In the genomic region with DNA sequence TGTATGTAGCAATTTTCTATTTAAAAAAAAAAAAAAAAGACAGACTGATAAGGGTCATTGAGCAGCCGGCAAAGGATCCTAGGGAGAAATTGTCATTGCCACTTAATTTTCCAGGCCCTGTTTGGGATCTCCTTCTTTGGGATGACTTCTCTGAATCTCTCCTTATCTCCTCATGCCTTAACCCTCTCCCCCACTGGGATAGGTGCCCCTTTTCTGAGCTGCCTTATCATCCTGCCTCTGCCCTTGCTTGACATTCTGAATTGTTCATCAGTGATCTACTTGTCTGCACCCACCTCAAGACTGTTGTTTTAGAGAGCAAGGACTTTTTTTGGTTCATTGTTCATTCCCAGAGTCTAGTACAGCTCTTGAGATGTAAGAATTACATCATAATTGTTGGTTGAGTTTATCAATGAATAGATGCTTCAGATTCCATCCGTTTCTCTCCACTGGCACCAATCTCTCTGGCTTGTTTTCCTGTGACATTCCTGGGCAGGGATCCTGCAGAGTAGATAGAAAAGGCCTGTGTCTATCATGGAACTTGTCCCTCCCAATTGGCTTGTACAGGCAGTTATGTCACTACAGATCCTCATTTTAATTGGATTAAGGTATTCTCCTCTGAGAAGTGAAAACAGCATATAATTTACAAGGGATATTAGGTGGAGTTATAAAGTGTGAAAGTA, we compare ENCODE assay signal across 17 cellular contexts. TPM values are rescaled to one million over a fixed set of nuclear protein-coding genes. Genes with fewer than 3 reads are reported as not detected.
DNase-seq lines count a peak whose midpoint lies in the region; ATAC-seq and TF ChIP-seq lines count a peak whose summit lies in the region.
"Had no signal": no experiment of that assay in that cellular context is flagged by ENCODE, and none has a peak within 500 bp of the region (broad histone marks: within the 10 kb centered on the region; RNA-seq: fewer than 3 reads in every experiment).

No MANE protein-coding gene starts in this region.

- no peak overlapping the region for H3K4me3 Mint-ChIP-seq in effector memory CD8-positive, alpha-beta T cell
- H3K4me3 Mint-ChIP-seq in activated naive CD8-positive, alpha-beta T cell treated with anti-CD3 and anti-CD28 coated beads for 36 hours = no peak overlapping the region
- no peak overlapping the region for H3K4me3 Mint-ChIP-seq in CD8-positive, alpha-beta T cell
- H3K4me3 Mint-ChIP-seq: CD4-positive, CD25-positive, alpha-beta regulatory T cell; H9 had no signal

- H3K56ac ChIP-seq in mesendoderm (ENCODE audit: low read length) = no peak overlapping the region

- H2BK120ac ChIP-seq in mesendoderm (ENCODE audit: low read depth, low read length) = no peak overlapping the region

- no peaks in the 10 kb centered on the region for H3K36me3 ChIP-seq in mesendoderm (ENCODE audit: control insufficient read depth, insufficient read depth, low read length)
- no peaks in the 10 kb centered on the region for H3K36me3 ChIP-seq in CD8-positive, alpha-beta T cell (ENCODE audit: insufficient read depth, low read length)

- no peaks in the 10 kb centered on the region for H3K79me2 ChIP-seq in mesendoderm (ENCODE audit: control insufficient read depth, insufficient read depth, low read length)

- peak; percentile 29 for DNase-seq in EL
- DNase-seq in astrocyte of the cerebellum (ENCODE audit: low read depth) = peak; percentile 42
- peak; percentile 52 for DNase-seq in fibroblast of peridontal ligament (ENCODE audit: extremely low read depth)
- DNase-seq in mesendoderm = peak; percentile 89
- DNase-seq in effector memory CD8-positive, alpha-beta T cell = no peak
- DNase-seq in activated naive CD8-positive, alpha-beta T cell treated with anti-CD3 and anti-CD28 coated beads for 36 hours = no peak
- DNase-seq in CD8-positive, alpha-beta T cell = no peak
- DNase-seq: Calu3; CD4-positive, CD25-positive, alpha-beta regulatory T cell; H9; NCI-H1417; NCI-H2029; NCI-H2171; NCI-H446 treated with DMSO at 0.1 percent for 48 hours; NCI-H748 treated with DMSO at 0.1 percent for 48 hours; PC-3 had no signal

- H2AK5ac ChIP-seq in mesendoderm (ENCODE audit: low read length) = no peak overlapping the region

- H3K36me3 Mint-ChIP-seq in effector memory CD8-positive, alpha-beta T cell (ENCODE audit: insufficient read depth) = no peaks in the 10 kb centered on the region
- no peaks in the 10 kb centered on the region for H3K36me3 Mint-ChIP-seq in activated naive CD8-positive, alpha-beta T cell treated with anti-CD3 and anti-CD28 coated beads for 36 hours
- no peaks in the 10 kb centered on the region for H3K36me3 Mint-ChIP-seq in CD8-positive, alpha-beta T cell
- H3K36me3 Mint-ChIP-seq: CD4-positive, CD25-positive, alpha-beta regulatory T cell had no signal

- H3K9me3 ChIP-seq in CD8-positive, alpha-beta T cell (ENCODE audit: low read length) = no peaks in the 10 kb centered on the region

- CTCF ChIA-PET in CD8-positive, alpha-beta T cell (lab: Charles Lee) = no interaction called here

- intact Hi-C loops in CD8-positive, alpha-beta T cell (cut with DNase I, micrococcal nuclease) = no loop called here

- H3K9ac ChIP-seq in mesendoderm (ENCODE audit: low read length) = no peak overlapping the region

- no peak overlapping the region for H2BK5ac ChIP-seq in mesendoderm (ENCODE audit: low read length)

- no peaks in the 10 kb centered on the region for H3K79me1 ChIP-seq in mesendoderm (ENCODE audit: low read length)

- no peaks in the 10 kb centered on the region for H3K27me3 ChIP-seq in mesendoderm (ENCODE audit: insufficient read depth, low read length, poor library complexity)
- no peaks in the 10 kb centered on the region for H3K27me3 ChIP-seq in CD8-positive, alpha-beta T cell (ENCODE audit: insufficient read depth, low read length)

- no peak overlapping the region for H3K18ac ChIP-seq in mesendoderm (ENCODE audit: low read length)

- H3K4me2 ChIP-seq in mesendoderm (ENCODE audit: low read length) = no peak overlapping the region

- H3K4ac ChIP-seq in mesendoderm (ENCODE audit: low read depth, low read length) = no peak overlapping the region

- no CpG with 5 or more reads among the region's 2 CpGs for WGBS in mesendoderm (ENCODE audit: extremely low coverage, insufficient coverage, low lambda C conversion rate)

- no peaks in the 10 kb centered on the region for H3K9me3 Mint-ChIP-seq in effector memory CD8-positive, alpha-beta T cell
- no peaks in the 10 kb centered on the region for H3K9me3 Mint-ChIP-seq in activated naive CD8-positive, alpha-beta T cell treated with anti-CD3 and anti-CD28 coated beads for 36 hours
- no peaks in the 10 kb centered on the region for H3K9me3 Mint-ChIP-seq in CD8-positive, alpha-beta T cell

- in situ Hi-C loops in astrocyte of the cerebellum (cut with HindIII; ENCODE audit: low sequenced_read_pairs) = no loop called here

- H4K5ac ChIP-seq in mesendoderm (ENCODE audit: low read length) = no peak overlapping the region

- H3K4me3 ChIP-seq in astrocyte of the cerebellum (ENCODE audit: low read depth, low read length) (no peak overlapping the region), mesendoderm (ENCODE audit: low read length) (no peak overlapping the region)
- no peak overlapping the region for H3K4me3 ChIP-seq in CD8-positive, alpha-beta T cell (ENCODE audit: low read depth, low read length)

- POLR2A ChIA-PET in CD8-positive, alpha-beta T cell (lab: Charles Lee) = no interaction called here

- H3K4me1 ChIP-seq in mesendoderm (ENCODE audit: control insufficient read depth, low read depth, low read length) = peaks cover 11% of the 10 kb centered on the region
- H3K4me1 ChIP-seq in CD8-positive, alpha-beta T cell (ENCODE audit: insufficient read depth, low read length) = no peaks in the 10 kb centered on the region

- ATAC-seq in effector memory CD8-positive, alpha-beta T cell (replicated peaks) = no peak
- no peak for ATAC-seq in CD8-positive, alpha-beta T cell
- ATAC-seq: PC-3 had no signal

- peaks cover 23 to 26% of the 10 kb centered on the region in 2 donors for H3K27me3 Mint-ChIP-seq in effector memory CD8-positive, alpha-beta T cell
- peaks cover 24% of the 10 kb centered on the region for H3K27me3 Mint-ChIP-seq in activated naive CD8-positive, alpha-beta T cell treated with anti-CD3 and anti-CD28 coated beads for 36 hours
- no peaks in the 10 kb centered on the region for H3K27me3 Mint-ChIP-seq in CD8-positive, alpha-beta T cell (ENCODE audit: low read depth)

- no peak overlapping the region for H3K27ac ChIP-seq in mesendoderm (ENCODE audit: low read depth, low read length)
- H3K27ac ChIP-seq in CD8-positive, alpha-beta T cell (ENCODE audit: low read depth, low read length) = no peak overlapping the region

- H4K8ac ChIP-seq in mesendoderm (ENCODE audit: low read depth, low read length) = no peak overlapping the region

- TF ChIP-seq CTCF in astrocyte of the cerebellum (IDR thresholded peaks at IDR 0.05; ENCODE audit: low read depth, low read length, missing control alignments) = no peak
- TF ChIP-seq CTCF in CD8-positive, alpha-beta T cell (IDR thresholded peaks at IDR 0.05) = no peak

- H3K23ac ChIP-seq in mesendoderm (ENCODE audit: low read length) = no peak overlapping the region

- H3K27ac Mint-ChIP-seq in effector memory CD8-positive, alpha-beta T cell = no peak overlapping the region
- no peak overlapping the region for H3K27ac Mint-ChIP-seq in activated naive CD8-positive, alpha-beta T cell treated with anti-CD3 and anti-CD28 coated beads for 36 hours
- H3K27ac Mint-ChIP-seq in CD8-positive, alpha-beta T cell = no peak overlapping the region
- H3K27ac Mint-ChIP-seq: CD4-positive, CD25-positive, alpha-beta regulatory T cell; H9 had no signal

- no peak overlapping the region for H2BK15ac ChIP-seq in mesendoderm (replicated peaks; ENCODE audit: low read depth)

- H3K4me1 Mint-ChIP-seq in effector memory CD8-positive, alpha-beta T cell (ENCODE audit: low read depth in 2 of 2) = peaks cover 0 to 2% of the 10 kb centered on the region in 2 donors
- no peaks in the 10 kb centered on the region for H3K4me1 Mint-ChIP-seq in activated naive CD8-positive, alpha-beta T cell treated with anti-CD3 and anti-CD28 coated beads for 36 hours
- no peaks in the 10 kb centered on the region for H3K4me1 Mint-ChIP-seq in CD8-positive, alpha-beta T cell (ENCODE audit: low read depth)

RNA-seq across cellular contexts. Expression of gene SOCS2, which starts 42.6 kb away (rescaled TPM):
- 41.4 TPM for polyA plus RNA-seq in mesendoderm (2013, experiment 1 of 2)
- 39.4 TPM for polyA plus RNA-seq in mesendoderm (2013, experiment 2 of 2)
- total RNA-seq in activated naive CD8-positive, alpha-beta T cell treated with anti-CD3 and anti-CD28 coated beads for 36 hours = 10 to 100 TPM; 25.8 to 27.0 TPM
- total RNA-seq in CD8-positive, alpha-beta T cell = 1 to 10 TPM; 5.1 to 5.3 TPM
- total RNA-seq: G401 had no signal

Comparison
In these comparisons a context has a peak if more than half of its experiments do, and no peak if none do; other contexts are left out.
1. DNase-seq: peak in EL (single experiment), astrocyte of the cerebellum (single experiment), fibroblast of peridontal ligament (single experiment) and mesendoderm (single experiment); none in effector memory CD8-positive, alpha-beta T cell (0 of 3), activated naive CD8-positive, alpha-beta T cell treated with anti-CD3 and anti-CD28 coated beads for 36 hours (single experiment) and CD8-positive, alpha-beta T cell (0 of 7).
2. RNA of gene SOCS2, which starts 42.6 kb away (total RNA-seq): 25.8 to 27.0 TPM in activated naive CD8-positive, alpha-beta T cell treated with anti-CD3 and anti-CD28 coated beads for 36 hours; 5.1 to 5.3 TPM in CD8-positive, alpha-beta T cell; every median in the first group is over 4 times any median in the second.